In the genomic region with DNA sequence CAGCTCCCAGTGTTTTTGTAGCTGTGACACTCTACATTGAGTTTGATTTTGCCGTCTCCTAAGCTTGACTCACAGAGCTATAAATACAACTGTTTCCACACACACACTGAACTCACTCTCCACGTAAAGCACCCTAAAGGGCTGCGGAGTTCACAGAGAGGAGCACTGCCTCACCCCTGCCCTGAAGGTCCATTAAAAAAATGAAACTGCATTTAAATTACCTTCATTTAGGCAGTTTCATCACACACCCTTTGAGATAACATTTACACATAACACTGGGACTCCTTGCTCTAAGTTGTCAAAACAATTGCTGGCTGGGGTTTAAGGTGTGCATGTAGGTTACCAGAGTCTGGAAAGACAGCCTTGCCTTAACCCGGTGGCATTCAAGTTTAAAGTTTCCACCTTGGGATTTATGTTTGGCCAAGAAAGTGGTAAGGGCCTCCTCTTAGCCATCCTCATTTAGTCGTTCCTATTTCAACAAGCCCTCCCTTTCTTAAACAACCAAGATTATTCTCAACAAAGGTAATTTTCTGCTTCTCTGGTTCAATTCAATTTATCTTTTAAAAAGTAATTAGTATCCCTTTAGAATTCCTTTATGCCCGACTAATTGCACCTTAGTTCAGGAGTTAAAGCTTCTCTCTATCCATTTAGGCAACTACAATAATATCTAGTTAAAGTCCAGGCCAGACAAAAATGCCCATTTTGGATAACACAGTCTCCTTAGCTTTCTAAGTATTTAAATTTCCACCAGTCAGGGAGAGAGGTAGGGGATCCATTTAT, we compare ENCODE assay signal across 30 cellular contexts.
DNase-seq lines count a peak whose midpoint lies in the region; FAIRE-seq and TF ChIP-seq lines count a peak whose summit lies in the region.
"Had no signal": no experiment of that assay in that cellular context is flagged by ENCODE, and none has a peak within 500 bp of the region (broad histone marks: within the 10 kb centered on the region; RNA-seq: fewer than 3 reads in every experiment).

No MANE protein-coding gene starts in this region.

- TF ChIP-seq POLR2A in stomach (IDR thresholded peaks at IDR 0.05) (no peak), tibial nerve (IDR thresholded peaks at IDR 0.05) (no peak), GM12892 (IDR thresholded peaks at IDR 0.05; ENCODE audit: low read depth, low read length) (no peak)

- intact Hi-C loops in colonic mucosa (cut with DNase I) (no loop called here), stomach (cut with DNase I; ENCODE audit: low total_unique reads) (no loop called here)

- TF ChIP-seq EP300 in stomach (IDR thresholded peaks at IDR 0.05): no peak
- no peak for TF ChIP-seq EP300 in tibial nerve (IDR thresholded peaks at IDR 0.05)

- peak overlapping the region; percentile 33 to 59 for H3K9ac ChIP-seq in colonic mucosa (ENCODE audit: low read depth in 2 of 2, low read length in 2 of 2)
- H3K9ac ChIP-seq: BLaER1 treated with 17β-estradiol and CSF1 and Interleukin-3, amounts not matched to agents 10 nM and 100 nM had no signal

- 70% methylated on average over 6 of the region's 6 CpGs for WGBS in hepatocyte (ENCODE audit: low lambda C conversion rate, missing lambda C conversion rate)
- WGBS in stomach, 5 donors: 38 to 56% (median 51%) methylated on average over 6 of the region's 6 CpGs
- WGBS in tibial nerve, 2 donors: 74 to 77% methylated on average over 6 of the region's 6 CpGs

- no peaks in the 10 kb centered on the region for H3K9me3 ChIP-seq in colonic mucosa
- H3K9me3 ChIP-seq in hepatocyte (ENCODE audit: low read depth): no peaks in the 10 kb centered on the region
- no peaks in the 10 kb centered on the region for H3K9me3 ChIP-seq in osteoblast (ENCODE audit: low read depth, low read length)
- no peaks in the 10 kb centered on the region for H3K9me3 ChIP-seq in stomach
- H3K9me3 ChIP-seq in tibial nerve: no peaks in the 10 kb centered on the region
- H3K9me3 ChIP-seq: ascending aorta, esophagus muscularis mucosa, spleen, thyroid gland had no signal

- peaks cover 8% of the 10 kb centered on the region for H3K4me1 ChIP-seq in colonic mucosa
- H3K4me1 ChIP-seq in hepatocyte (ENCODE audit: insufficient read depth): peaks cover 23% of the 10 kb centered on the region
- H3K4me1 ChIP-seq in osteoblast (ENCODE audit: insufficient read depth, low read length): no peaks in the 10 kb centered on the region
- peaks cover 16 to 26% (median 19%) of the 10 kb centered on the region in 4 donors for H3K4me1 ChIP-seq in stomach
- H3K4me1 ChIP-seq in tibial nerve: no peaks in the 10 kb centered on the region
- H3K4me1 ChIP-seq: ascending aorta; BLaER1 treated with 17β-estradiol and CSF1 and Interleukin-3, amounts not matched to agents 10 nM and 100 nM; spleen had no signal

- H3K27me3 ChIP-seq in colonic mucosa: no peaks in the 10 kb centered on the region
- H3K27me3 ChIP-seq in hepatocyte: no peaks in the 10 kb centered on the region
- H3K27me3 ChIP-seq in osteoblast (ENCODE audit: insufficient read depth, low read length): peaks cover 22% of the 10 kb centered on the region
- no peaks in the 10 kb centered on the region for H3K27me3 ChIP-seq in stomach
- H3K27me3 ChIP-seq in tibial nerve: no peaks in the 10 kb centered on the region
- H3K27me3 ChIP-seq: ascending aorta; BLaER1 treated with 17β-estradiol and CSF1 and Interleukin-3, amounts not matched to agents 10 nM and 100 nM; esophagus muscularis mucosa; thyroid gland had no signal

- no peak overlapping the region for H3K4me3 ChIP-seq in colonic mucosa
- H3K4me3 ChIP-seq in hepatocyte: no peak overlapping the region
- no peak overlapping the region for H3K4me3 ChIP-seq in osteoblast (ENCODE audit: insufficient read depth, low read length)
- H3K4me3 ChIP-seq in stomach: no peak overlapping the region
- H3K4me3 ChIP-seq in tibial nerve: no peak overlapping the region
- H3K4me3 ChIP-seq: ascending aorta; BLaER1 treated with 17β-estradiol and CSF1 and Interleukin-3, amounts not matched to agents 10 nM and 100 nM; esophagus muscularis mucosa; PC-9; spleen; thyroid gland had no signal

- H4K20me1 ChIP-seq in hepatocyte (ENCODE audit: insufficient read depth, poor library complexity, severe bottlenecking) (no peaks in the 10 kb centered on the region), osteoblast (ENCODE audit: insufficient read depth, low read length) (no peaks in the 10 kb centered on the region)
- H4K20me1 ChIP-seq: BLaER1 treated with 17β-estradiol and CSF1 and Interleukin-3, amounts not matched to agents 10 nM and 100 nM had no signal

- TF ChIP-seq CTCF in colonic mucosa (IDR thresholded peaks at IDR 0.05) (no peak), hepatocyte (IDR thresholded peaks at IDR 0.05; ENCODE audit: poor library complexity) (no peak), osteoblast (IDR thresholded peaks at IDR 0.05; ENCODE audit: extremely low read depth, low read depth, low read length) (no peak), stomach (IDR thresholded peaks at IDR 0.05) (no peak), tibial nerve (IDR thresholded peaks at IDR 0.05) (no peak)

- no peak overlapping the region for H3K4me2 ChIP-seq in hepatocyte
- H3K4me2 ChIP-seq in osteoblast (ENCODE audit: insufficient read depth, low read length): no peak overlapping the region
- H3K4me2 ChIP-seq: BLaER1 treated with 17β-estradiol and CSF1 and Interleukin-3, amounts not matched to agents 10 nM and 100 nM; PC-9 had no signal

- no peak for FAIRE-seq in GM12892 (lab: Jason Lieb, UNC)

- no peaks in the 10 kb centered on the region for H3K79me2 ChIP-seq in hepatocyte
- H3K79me2 ChIP-seq in osteoblast (ENCODE audit: insufficient read depth, low read length): no peaks in the 10 kb centered on the region

- H3K36me3 ChIP-seq in colonic mucosa: no peaks in the 10 kb centered on the region
- no peaks in the 10 kb centered on the region for H3K36me3 ChIP-seq in hepatocyte (replicated peaks; ENCODE audit: insufficient read depth, low read depth)
- H3K36me3 ChIP-seq in osteoblast (ENCODE audit: insufficient read depth, low read length): no peaks in the 10 kb centered on the region
- no peaks in the 10 kb centered on the region for H3K36me3 ChIP-seq in stomach
- no peaks in the 10 kb centered on the region for H3K36me3 ChIP-seq in tibial nerve
- H3K36me3 ChIP-seq: ascending aorta; BLaER1 treated with 17β-estradiol and CSF1 and Interleukin-3, amounts not matched to agents 10 nM and 100 nM; esophagus muscularis mucosa; spleen; thyroid gland had no signal

- no peaks in the 10 kb centered on the region for H3K9me2 ChIP-seq in hepatocyte (replicated peaks; ENCODE audit: insufficient read depth)

- H2AFZ ChIP-seq in hepatocyte (no peak overlapping the region), osteoblast (ENCODE audit: low read length) (no peak overlapping the region)
- H2AFZ ChIP-seq: PC-9 had no signal

- peak; percentile 57 for DNase-seq in colonic mucosa
- DNase-seq in hepatocyte (ENCODE audit: low spot score): no peak
- DNase-seq in osteoblast (ENCODE audit: insufficient read length, low spot score, missing footprints): peak; percentile 30
- DNase-seq in stomach: no peak
- no peak for DNase-seq in germinal center (ENCODE audit: low spot score)
- DNase-seq in tibial nerve (ENCODE audit: low spot score in 2 of 2): no peak
- DNase-seq in GM12892 (ENCODE audit: insufficient read length): no peak
- DNase-seq: activated CD4-positive, alpha-beta memory T cell treated with anti-CD3 and anti-CD28 coated beads for 36 hours; activated CD4-positive, CD25-positive, alpha-beta regulatory T cell treated with anti-CD3 and anti-CD28 coated beads, Interleukin-2, amount 50 U/mL, for 72 hours; activated T-cell treated with anti-CD3 and anti-CD28 coated beads, Interleukin-2, amount 50 U/mL, for 72 hours; central memory CD4-positive, alpha-beta T cell; dermis blood vessel endothelial cell; endodermal cell; foreskin keratinocyte; GOT3; HFFc6; mesenchymal stem cell; NCI-H146; NCI-H2107; NCI-H345; NCI-H69; PC-9; SHP77; spleen; stimulated activated CD4-positive, alpha-beta T cell treated with anti-CD3 and anti-CD28 coated beads, Interleukin-2, amount 100 ng/mL, for 24 hours; T-helper 2 cell had no signal

- H3K27ac ChIP-seq in colonic mucosa (peak overlapping the region; percentile 53), hepatocyte (peak overlapping the region; percentile 20), osteoblast (ENCODE audit: low read depth, low read length) (no peak overlapping the region), stomach (peak overlapping the region in 4 of 5 donors; percentile 68 to 86 (median 81)), tibial nerve (no peak overlapping the region)
- H3K27ac ChIP-seq: ascending aorta; BLaER1 treated with 17β-estradiol and CSF1 and Interleukin-3, amounts not matched to agents 10 nM and 100 nM; esophagus muscularis mucosa; foreskin keratinocyte; PC-9; spleen had no signal

Comparison
In these comparisons a context has a peak if more than half of its experiments do, and no peak if none do; other contexts are left out.
1. DNase-seq: peak in colonic mucosa (single experiment) and osteoblast (single experiment); none in hepatocyte (single experiment), stomach (single experiment), germinal center (single experiment), tibial nerve (0 of 2) and GM12892 (single experiment).
2. H3K27ac ChIP-seq: peak in colonic mucosa (single experiment), hepatocyte (single experiment) and stomach (4 of 5); none in osteoblast (single experiment) and tibial nerve (0 of 4).